In genomic region chr1:191714810-191715209, GRCh38 we compare ENCODE assay signal across 22 cellular contexts.
"Had no signal": no experiment of that assay in that cellular context is flagged by ENCODE, and none has a peak within 500 bp of the region (broad histone marks: within the 10 kb centered on the region; RNA-seq: fewer than 3 reads in every experiment).

No MANE protein-coding gene starts in this region.

- ATAC-seq: activated CD8-positive, alpha-beta memory T cell treated with anti-CD3 and anti-CD28 coated beads, Interleukin-2, amount 10 ng/mL, durations not matched to agents 7 days and 5 days; activated naive CD8-positive, alpha-beta T cell treated with anti-CD3 and anti-CD28 coated beads, Interleukin-2, amount 50 U/mL, for 24 hours; effector memory CD8-positive, alpha-beta T cell; esophagus mucosa; left lung; right lobe of liver; stimulated activated naive CD8-positive, alpha-beta T cell treated with anti-CD3 and anti-CD28 coated beads, Interleukin-15, amount 100 ng/mL, for 72 hours had no signal

- H3K27me3 Mint-ChIP-seq: activated CD4-positive, alpha-beta memory T cell treated with anti-CD3 and anti-CD28 coated beads for 36 hours; activated CD8-positive, alpha-beta memory T cell treated with anti-CD3 and anti-CD28 coated beads, Interleukin-2, amount 10 ng/mL, durations not matched to agents 7 days and 5 days; activated naive CD8-positive, alpha-beta T cell treated with anti-CD3 and anti-CD28 coated beads, Interleukin-2, amount 50 U/mL, for 24 hours; effector memory CD8-positive, alpha-beta T cell; naive B cell; stimulated activated naive CD8-positive, alpha-beta T cell treated with anti-CD3 and anti-CD28 coated beads, Interleukin-15, amount 100 ng/mL, for 72 hours had no signal

- H3K9me3 ChIP-seq: ascending aorta, breast epithelium, left lung, right lobe of liver, upper lobe of left lung had no signal

- H3K36me3 Mint-ChIP-seq: activated CD4-positive, alpha-beta memory T cell treated with anti-CD3 and anti-CD28 coated beads for 36 hours; activated CD8-positive, alpha-beta memory T cell treated with anti-CD3 and anti-CD28 coated beads, Interleukin-2, amount 10 ng/mL, durations not matched to agents 7 days and 5 days; naive B cell; neural progenitor cell had no signal

- FAIRE-seq: kidney, TTC549 had no signal

- H3K27me3 ChIP-seq: ascending aorta, breast epithelium, left lung, neural progenitor cell, right lobe of liver, upper lobe of left lung had no signal

- H3K9me3 Mint-ChIP-seq: activated CD4-positive, alpha-beta memory T cell treated with anti-CD3 and anti-CD28 coated beads for 36 hours; activated naive CD4-positive, alpha-beta T cell treated with anti-CD3 and anti-CD28 coated beads for 36 hours; neural progenitor cell had no signal

- H3K4me1 ChIP-seq: ascending aorta, breast epithelium, left lung, neural progenitor cell, right lobe of liver, upper lobe of left lung had no signal

- H3K4me1 Mint-ChIP-seq: activated CD8-positive, alpha-beta memory T cell treated with anti-CD3 and anti-CD28 coated beads, Interleukin-2, amount 10 ng/mL, durations not matched to agents 7 days and 5 days; activated naive CD8-positive, alpha-beta T cell treated with anti-CD3 and anti-CD28 coated beads, Interleukin-2, amount 50 U/mL, for 24 hours; naive B cell; stimulated activated naive CD8-positive, alpha-beta T cell treated with anti-CD3 and anti-CD28 coated beads, Interleukin-15, amount 100 ng/mL, for 72 hours had no signal

- H3K27ac Mint-ChIP-seq: activated CD4-positive, alpha-beta memory T cell treated with anti-CD3 and anti-CD28 coated beads for 36 hours; activated CD8-positive, alpha-beta memory T cell treated with anti-CD3 and anti-CD28 coated beads, Interleukin-2, amount 10 ng/mL, durations not matched to agents 7 days and 5 days; activated naive CD4-positive, alpha-beta T cell treated with anti-CD3 and anti-CD28 coated beads for 36 hours; activated naive CD8-positive, alpha-beta T cell treated with anti-CD3 and anti-CD28 coated beads, Interleukin-2, amount 50 U/mL, for 24 hours; activated T-helper 2 cell treated with anti-CD3 and anti-CD28 coated beads, Interferon-gamma antibody, Interleukin-2, Interleukin-4, amounts not matched to agents 10 μg/mL and 5 μg/mL and 100 μg/mL, durations not matched to agents 14 hours and 24 hours and 36 hours; effector memory CD8-positive, alpha-beta T cell; neural progenitor cell; stimulated activated naive CD8-positive, alpha-beta T cell treated with anti-CD3 and anti-CD28 coated beads, Interleukin-15, amount 100 ng/mL, for 72 hours had no signal

- H3K4me3 ChIP-seq: ascending aorta, breast epithelium, left lung, neural progenitor cell, right lobe of liver, upper lobe of left lung had no signal

- H3K4me3 Mint-ChIP-seq: activated CD4-positive, alpha-beta memory T cell treated with anti-CD3 and anti-CD28 coated beads for 36 hours; activated CD8-positive, alpha-beta memory T cell treated with anti-CD3 and anti-CD28 coated beads, Interleukin-2, amount 10 ng/mL, durations not matched to agents 7 days and 5 days; activated naive CD4-positive, alpha-beta T cell treated with anti-CD3 and anti-CD28 coated beads for 36 hours; activated naive CD8-positive, alpha-beta T cell treated with anti-CD3 and anti-CD28 coated beads, Interleukin-2, amount 50 U/mL, for 24 hours; effector memory CD8-positive, alpha-beta T cell; naive B cell; neural progenitor cell; stimulated activated naive CD8-positive, alpha-beta T cell treated with anti-CD3 and anti-CD28 coated beads, Interleukin-15, amount 100 ng/mL, for 72 hours had no signal

- DNase-seq: activated CD4-positive, alpha-beta memory T cell treated with anti-CD3 and anti-CD28 coated beads for 36 hours; activated CD8-positive, alpha-beta memory T cell treated with anti-CD3 and anti-CD28 coated beads, Interleukin-2, amount 10 ng/mL, durations not matched to agents 7 days and 5 days; activated naive CD4-positive, alpha-beta T cell treated with anti-CD3 and anti-CD28 coated beads for 36 hours; activated naive CD8-positive, alpha-beta T cell treated with anti-CD3 and anti-CD28 coated beads, Interleukin-2, amount 50 U/mL, for 24 hours; activated T-cell treated with anti-CD3 and anti-CD28 coated beads, Interleukin-2, amount 50 U/mL, for 1 hour; cerebellar nuclear complex; dermis blood vessel endothelial cell; effector memory CD8-positive, alpha-beta T cell; hypothalamus; kidney; left lung; mammary epithelial cell; naive B cell; right lobe of liver; stimulated activated naive CD8-positive, alpha-beta T cell treated with anti-CD3 and anti-CD28 coated beads, Interleukin-15, amount 100 ng/mL, for 72 hours; upper lobe of left lung had no signal

- H3K36me3 ChIP-seq: ascending aorta, breast epithelium, left lung, neural progenitor cell, right lobe of liver, upper lobe of left lung had no signal
